ENCODE assay signal across 1 cellular context in the genomic region with DNA sequence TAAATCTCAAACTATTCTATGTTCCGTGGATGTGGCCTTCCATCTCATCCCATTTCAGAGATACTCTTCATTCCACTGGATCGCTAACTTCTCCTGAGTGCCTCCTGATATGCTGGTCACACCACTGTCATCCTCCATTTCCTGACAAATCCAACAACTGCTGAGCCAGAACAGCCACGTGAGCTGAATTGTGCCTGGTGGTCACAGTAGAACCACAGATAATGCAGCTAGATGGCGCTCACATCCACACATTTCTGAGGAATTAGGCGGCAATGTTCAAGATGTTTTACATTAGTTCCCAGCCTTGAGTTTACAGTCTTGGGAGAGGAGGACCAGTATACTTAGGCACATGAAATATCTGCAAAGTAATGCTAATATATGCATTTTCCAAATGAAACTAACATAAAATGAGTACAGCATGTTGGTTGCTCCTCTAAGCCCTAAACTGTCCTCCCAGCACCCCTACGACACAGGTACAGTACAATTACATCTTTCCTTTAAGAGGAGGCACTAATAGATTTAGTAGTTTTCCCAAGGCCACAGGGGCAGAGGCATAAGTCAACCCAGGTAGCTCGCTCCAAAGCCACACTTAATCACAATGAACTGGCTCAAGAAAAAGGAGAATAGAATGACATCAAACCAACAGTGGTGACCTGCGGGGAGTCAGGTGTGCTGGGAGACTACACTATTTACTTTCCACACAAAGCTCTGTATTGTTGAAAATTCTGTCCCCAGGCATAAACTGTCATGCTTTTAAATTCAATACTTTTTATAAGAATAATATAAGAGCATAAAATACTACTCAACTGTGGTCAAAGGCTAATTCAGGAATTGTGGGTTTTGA.
TF ChIP-seq lines count a peak whose summit lies in the region.

No MANE protein-coding gene starts in this region.

TF ChIP-seq in K562, 482 proteins besides CTCF, POLR2A, EP300 and RAD21 (continued from another document):
- TF ChIP-seq, protein P1, sequence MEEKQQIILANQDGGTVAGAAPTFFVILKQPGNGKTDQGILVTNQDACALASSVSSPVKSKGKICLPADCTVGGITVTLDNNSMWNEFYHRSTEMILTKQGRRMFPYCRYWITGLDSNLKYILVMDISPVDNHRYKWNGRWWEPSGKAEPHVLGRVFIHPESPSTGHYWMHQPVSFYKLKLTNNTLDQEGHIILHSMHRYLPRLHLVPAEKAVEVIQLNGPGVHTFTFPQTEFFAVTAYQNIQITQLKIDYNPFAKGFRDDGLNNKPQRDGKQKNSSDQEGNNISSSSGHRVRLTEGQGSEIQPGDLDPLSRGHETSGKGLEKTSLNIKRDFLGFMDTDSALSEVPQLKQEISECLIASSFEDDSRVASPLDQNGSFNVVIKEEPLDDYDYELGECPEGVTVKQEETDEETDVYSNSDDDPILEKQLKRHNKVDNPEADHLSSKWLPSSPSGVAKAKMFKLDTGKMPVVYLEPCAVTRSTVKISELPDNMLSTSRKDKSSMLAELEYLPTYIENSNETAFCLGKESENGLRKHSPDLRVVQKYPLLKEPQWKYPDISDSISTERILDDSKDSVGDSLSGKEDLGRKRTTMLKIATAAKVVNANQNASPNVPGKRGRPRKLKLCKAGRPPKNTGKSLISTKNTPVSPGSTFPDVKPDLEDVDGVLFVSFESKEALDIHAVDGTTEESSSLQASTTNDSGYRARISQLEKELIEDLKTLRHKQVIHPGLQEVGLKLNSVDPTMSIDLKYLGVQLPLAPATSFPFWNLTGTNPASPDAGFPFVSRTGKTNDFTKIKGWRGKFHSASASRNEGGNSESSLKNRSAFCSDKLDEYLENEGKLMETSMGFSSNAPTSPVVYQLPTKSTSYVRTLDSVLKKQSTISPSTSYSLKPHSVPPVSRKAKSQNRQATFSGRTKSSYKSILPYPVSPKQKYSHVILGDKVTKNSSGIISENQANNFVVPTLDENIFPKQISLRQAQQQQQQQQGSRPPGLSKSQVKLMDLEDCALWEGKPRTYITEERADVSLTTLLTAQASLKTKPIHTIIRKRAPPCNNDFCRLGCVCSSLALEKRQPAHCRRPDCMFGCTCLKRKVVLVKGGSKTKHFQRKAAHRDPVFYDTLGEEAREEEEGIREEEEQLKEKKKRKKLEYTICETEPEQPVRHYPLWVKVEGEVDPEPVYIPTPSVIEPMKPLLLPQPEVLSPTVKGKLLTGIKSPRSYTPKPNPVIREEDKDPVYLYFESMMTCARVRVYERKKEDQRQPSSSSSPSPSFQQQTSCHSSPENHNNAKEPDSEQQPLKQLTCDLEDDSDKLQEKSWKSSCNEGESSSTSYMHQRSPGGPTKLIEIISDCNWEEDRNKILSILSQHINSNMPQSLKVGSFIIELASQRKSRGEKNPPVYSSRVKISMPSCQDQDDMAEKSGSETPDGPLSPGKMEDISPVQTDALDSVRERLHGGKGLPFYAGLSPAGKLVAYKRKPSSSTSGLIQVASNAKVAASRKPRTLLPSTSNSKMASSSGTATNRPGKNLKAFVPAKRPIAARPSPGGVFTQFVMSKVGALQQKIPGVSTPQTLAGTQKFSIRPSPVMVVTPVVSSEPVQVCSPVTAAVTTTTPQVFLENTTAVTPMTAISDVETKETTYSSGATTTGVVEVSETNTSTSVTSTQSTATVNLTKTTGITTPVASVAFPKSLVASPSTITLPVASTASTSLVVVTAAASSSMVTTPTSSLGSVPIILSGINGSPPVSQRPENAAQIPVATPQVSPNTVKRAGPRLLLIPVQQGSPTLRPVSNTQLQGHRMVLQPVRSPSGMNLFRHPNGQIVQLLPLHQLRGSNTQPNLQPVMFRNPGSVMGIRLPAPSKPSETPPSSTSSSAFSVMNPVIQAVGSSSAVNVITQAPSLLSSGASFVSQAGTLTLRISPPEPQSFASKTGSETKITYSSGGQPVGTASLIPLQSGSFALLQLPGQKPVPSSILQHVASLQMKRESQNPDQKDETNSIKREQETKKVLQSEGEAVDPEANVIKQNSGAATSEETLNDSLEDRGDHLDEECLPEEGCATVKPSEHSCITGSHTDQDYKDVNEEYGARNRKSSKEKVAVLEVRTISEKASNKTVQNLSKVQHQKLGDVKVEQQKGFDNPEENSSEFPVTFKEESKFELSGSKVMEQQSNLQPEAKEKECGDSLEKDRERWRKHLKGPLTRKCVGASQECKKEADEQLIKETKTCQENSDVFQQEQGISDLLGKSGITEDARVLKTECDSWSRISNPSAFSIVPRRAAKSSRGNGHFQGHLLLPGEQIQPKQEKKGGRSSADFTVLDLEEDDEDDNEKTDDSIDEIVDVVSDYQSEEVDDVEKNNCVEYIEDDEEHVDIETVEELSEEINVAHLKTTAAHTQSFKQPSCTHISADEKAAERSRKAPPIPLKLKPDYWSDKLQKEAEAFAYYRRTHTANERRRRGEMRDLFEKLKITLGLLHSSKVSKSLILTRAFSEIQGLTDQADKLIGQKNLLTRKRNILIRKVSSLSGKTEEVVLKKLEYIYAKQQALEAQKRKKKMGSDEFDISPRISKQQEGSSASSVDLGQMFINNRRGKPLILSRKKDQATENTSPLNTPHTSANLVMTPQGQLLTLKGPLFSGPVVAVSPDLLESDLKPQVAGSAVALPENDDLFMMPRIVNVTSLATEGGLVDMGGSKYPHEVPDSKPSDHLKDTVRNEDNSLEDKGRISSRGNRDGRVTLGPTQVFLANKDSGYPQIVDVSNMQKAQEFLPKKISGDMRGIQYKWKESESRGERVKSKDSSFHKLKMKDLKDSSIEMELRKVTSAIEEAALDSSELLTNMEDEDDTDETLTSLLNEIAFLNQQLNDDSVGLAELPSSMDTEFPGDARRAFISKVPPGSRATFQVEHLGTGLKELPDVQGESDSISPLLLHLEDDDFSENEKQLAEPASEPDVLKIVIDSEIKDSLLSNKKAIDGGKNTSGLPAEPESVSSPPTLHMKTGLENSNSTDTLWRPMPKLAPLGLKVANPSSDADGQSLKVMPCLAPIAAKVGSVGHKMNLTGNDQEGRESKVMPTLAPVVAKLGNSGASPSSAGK (IDR thresholded peaks at IDR 0.05), result peak; percentile 55
- TF ChIP-seq CBX3 (IDR thresholded peaks at IDR 0.05; ENCODE audit: borderline replicate concordance in 1 of 2, low read length in 2 of 2), result peak in 1 of 2 experiments; percentile 53; a peak in 1 of 3 replicates
- TF ChIP-seq, protein P2, sequence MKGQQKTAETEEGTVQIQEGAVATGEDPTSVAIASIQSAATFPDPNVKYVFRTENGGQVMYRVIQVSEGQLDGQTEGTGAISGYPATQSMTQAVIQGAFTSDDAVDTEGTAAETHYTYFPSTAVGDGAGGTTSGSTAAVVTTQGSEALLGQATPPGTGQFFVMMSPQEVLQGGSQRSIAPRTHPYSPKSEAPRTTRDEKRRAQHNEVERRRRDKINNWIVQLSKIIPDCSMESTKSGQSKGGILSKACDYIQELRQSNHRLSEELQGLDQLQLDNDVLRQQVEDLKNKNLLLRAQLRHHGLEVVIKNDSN (CRISPR knock-in tag; IDR thresholded peaks at IDR 0.05), result peak; percentile 73
- TF ChIP-seq MYC (IDR thresholded peaks at IDR 0.05; ENCODE audit: low read depth, low read length), result peak; percentile 40; the same call in 1 of the 2 replicates
- no peak for TF ChIP-seq MYC (CRISPR knock-in tag; IDR thresholded peaks at IDR 0.05; ENCODE audit: borderline replicate concordance, low read depth)
- no peak for TF ChIP-seq ZNF280A (IDR thresholded peaks at IDR 0.05; ENCODE audit: low read depth, partially characterized antibody)
- peak; percentile 32; the same call in 1 of the 2 replicates for TF ChIP-seq STAG1 (CRISPR knock-in tag; IDR thresholded peaks at IDR 0.05; ENCODE audit: borderline replicate concordance)
- peak; percentile 76 for TF ChIP-seq L3MBTL2 (IDR thresholded peaks at IDR 0.05)
- peak; percentile 89 for TF ChIP-seq BHLHE40 (IDR thresholded peaks at IDR 0.05; ENCODE audit: low read length)
- no peak for TF ChIP-seq CBX8 (IDR thresholded peaks at IDR 0.05; ENCODE audit: borderline replicate concordance, extremely low read depth, low read depth, low read length, poor library complexity, severe bottlenecking)
- TF ChIP-seq ZNF212 (CRISPR knock-in tag; IDR thresholded peaks at IDR 0.05), result no peak
- TF ChIP-seq RB1 (IDR thresholded peaks at IDR 0.05; ENCODE audit: low read depth), result peak; percentile 64
- TF ChIP-seq MAFK (IDR thresholded peaks at IDR 0.05; ENCODE audit: low read length), result 0 out of 2 replicates have a peak, but pooled peaks have one; percentile 19
- TF ChIP-seq HDAC2 (IDR thresholded peaks at IDR 0.05), result no peak
- TF ChIP-seq, protein P3, sequence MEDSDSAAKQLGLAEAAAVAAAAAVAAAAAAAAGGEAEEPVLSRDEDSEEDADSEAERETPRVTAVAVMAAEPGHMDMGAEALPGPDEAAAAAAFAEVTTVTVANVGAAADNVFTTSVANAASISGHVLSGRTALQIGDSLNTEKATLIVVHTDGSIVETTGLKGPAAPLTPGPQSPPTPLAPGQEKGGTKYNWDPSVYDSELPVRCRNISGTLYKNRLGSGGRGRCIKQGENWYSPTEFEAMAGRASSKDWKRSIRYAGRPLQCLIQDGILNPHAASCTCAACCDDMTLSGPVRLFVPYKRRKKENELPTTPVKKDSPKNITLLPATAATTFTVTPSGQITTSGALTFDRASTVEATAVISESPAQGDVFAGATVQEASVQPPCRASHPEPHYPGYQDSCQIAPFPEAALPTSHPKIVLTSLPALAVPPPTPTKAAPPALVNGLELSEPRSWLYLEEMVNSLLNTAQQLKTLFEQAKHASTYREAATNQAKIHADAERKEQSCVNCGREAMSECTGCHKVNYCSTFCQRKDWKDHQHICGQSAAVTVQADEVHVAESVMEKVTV (CRISPR knock-in tag; IDR thresholded peaks at IDR 0.05), result 0 out of 2 replicates have a peak, but pooled peaks have one; percentile 48
- peak in 1 of 3 experiments; percentile 9 for TF ChIP-seq YY1 (IDR thresholded peaks at IDR 0.05; ENCODE audit: borderline replicate concordance in 1 of 3, control insufficient read depth in 1 of 3, extremely low read depth in 1 of 3, insufficient read depth in 3 of 3, insufficient read length in 1 of 3, insufficient replicate concordance in 2 of 3, low read depth in 1 of 3, low read length in 2 of 3)
- no peak for TF ChIP-seq TCF15 (CRISPR knock-in tag; IDR thresholded peaks at IDR 0.05)
- peak; percentile 50; the same call in 1 of the 2 replicates for TF ChIP-seq RAD51 (IDR thresholded peaks at IDR 0.05; ENCODE audit: borderline replicate concordance, low read depth)
- TF ChIP-seq, protein P4, sequence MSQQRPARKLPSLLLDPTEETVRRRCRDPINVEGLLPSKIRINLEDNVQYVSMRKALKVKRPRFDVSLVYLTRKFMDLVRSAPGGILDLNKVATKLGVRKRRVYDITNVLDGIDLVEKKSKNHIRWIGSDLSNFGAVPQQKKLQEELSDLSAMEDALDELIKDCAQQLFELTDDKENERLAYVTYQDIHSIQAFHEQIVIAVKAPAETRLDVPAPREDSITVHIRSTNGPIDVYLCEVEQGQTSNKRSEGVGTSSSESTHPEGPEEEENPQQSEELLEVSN (IDR thresholded peaks at IDR 0.05; ENCODE audit: borderline replicate concordance in 1 of 2, extremely low read depth in 1 of 2, insufficient read depth in 1 of 2, insufficient read length in 1 of 2, low read depth in 1 of 2, low read length in 1 of 2, poor library complexity in 1 of 2, severe bottlenecking in 1 of 2), result peak; percentile 27 to 88
- TF ChIP-seq, protein P5, sequence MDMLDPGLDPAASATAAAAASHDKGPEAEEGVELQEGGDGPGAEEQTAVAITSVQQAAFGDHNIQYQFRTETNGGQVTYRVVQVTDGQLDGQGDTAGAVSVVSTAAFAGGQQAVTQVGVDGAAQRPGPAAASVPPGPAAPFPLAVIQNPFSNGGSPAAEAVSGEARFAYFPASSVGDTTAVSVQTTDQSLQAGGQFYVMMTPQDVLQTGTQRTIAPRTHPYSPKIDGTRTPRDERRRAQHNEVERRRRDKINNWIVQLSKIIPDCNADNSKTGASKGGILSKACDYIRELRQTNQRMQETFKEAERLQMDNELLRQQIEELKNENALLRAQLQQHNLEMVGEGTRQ (CRISPR knock-in tag; IDR thresholded peaks at IDR 0.05), result peak; percentile 73
